In the genomic region with DNA sequence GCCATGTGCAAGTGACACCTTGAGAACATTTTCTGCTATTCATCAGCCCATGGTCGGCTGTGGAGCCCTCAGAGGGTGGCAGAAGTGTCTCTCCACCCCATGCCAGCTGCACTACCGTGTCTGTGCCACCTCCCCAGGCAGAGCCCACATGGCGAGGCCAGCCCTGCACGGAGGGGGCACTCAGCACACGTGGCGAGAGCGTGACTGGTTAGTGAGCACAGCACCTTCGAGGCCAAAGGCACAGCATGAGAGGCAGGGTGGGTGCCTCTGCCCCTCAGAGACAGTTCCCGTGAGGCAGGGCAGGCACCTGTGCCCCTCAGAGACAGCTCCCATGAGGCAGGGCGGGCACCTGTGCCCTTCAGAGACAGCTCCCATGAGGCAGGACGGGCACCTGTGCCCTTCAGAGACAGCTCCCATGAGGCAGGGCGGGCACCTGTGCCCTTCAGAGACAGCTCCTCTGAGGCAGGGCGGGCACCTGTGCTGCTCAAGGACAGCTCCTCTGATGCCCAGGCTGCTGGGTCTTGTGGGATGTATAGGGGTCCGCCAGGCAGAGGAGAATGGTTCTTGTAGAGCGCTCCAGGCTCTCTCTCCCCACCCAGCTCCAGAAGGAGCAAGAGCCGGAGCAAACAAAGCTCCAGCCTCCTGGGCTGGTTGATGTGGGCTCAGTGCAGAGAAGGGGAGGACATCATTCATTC, we compare ENCODE assay signal across 20 cellular contexts.
"Had no signal": no experiment of that assay in that cellular context is flagged by ENCODE, and none has a peak within 500 bp of the region (broad histone marks: within the 10 kb centered on the region; RNA-seq: fewer than 3 reads in every experiment).

No MANE protein-coding gene starts in this region.

- DNase-seq: activated CD4-positive, alpha-beta T cell treated with anti-CD3 and anti-CD28 coated beads, Interleukin-2, amount 50 U/mL, for 4 hours; activated gamma-delta T cell treated with Interleukin-2 at 50 U/mL for 16 hours; activated T-cell treated with anti-CD3 and anti-CD28 coated beads, Interleukin-2, amount 50 U/mL, for 48 hours; cerebellar nuclear complex; effector memory CD4-positive, alpha-beta T cell; heart left ventricle; kidney glomerular epithelial cell; left ventricle myocardium superior; naive B cell; ovary; stimulated activated CD4-positive, alpha-beta T cell treated with anti-CD3 and anti-CD28 coated beads, Interleukin-4, amount 100 ng/mL, for 4 hours; stimulated activated naive CD4-positive, alpha-beta T cell; SW 1271 had no signal

- ATAC-seq: activated naive CD4-positive, alpha-beta T cell treated with anti-CD3 and anti-CD28 coated beads, Interleukin-2, amount 50 U/mL, for 72 hours; gastroesophageal sphincter; heart left ventricle; left ventricle myocardium superior; sciatic nerve had no signal

- H3K27ac Mint-ChIP-seq: activated naive CD4-positive, alpha-beta T cell treated with anti-CD3 and anti-CD28 coated beads, Interleukin-2, amount 50 U/mL, for 72 hours; dendritic cell treated with granulocyte-macrophage colony-stimulating factor and Interleukin-4, amounts not matched to agents 40 ng/mL and 50 ng/mL, for 4 days had no signal

- H3K4me1 ChIP-seq: esophagus muscularis mucosa, gastroesophageal sphincter had no signal

- H3K4me1 Mint-ChIP-seq: neural crest cell had no signal

- H3K36me3 ChIP-seq: esophagus muscularis mucosa, gastroesophageal sphincter, heart left ventricle, ovary had no signal

- H3K4me2 ChIP-seq: smooth muscle cell had no signal

- H3K4me3 ChIP-seq: esophagus muscularis mucosa, gastroesophageal sphincter, heart left ventricle, ovary, smooth muscle cell had no signal

- H3K27ac ChIP-seq: esophagus muscularis mucosa, gastroesophageal sphincter, heart left ventricle, ovary had no signal

- H3K9me3 ChIP-seq: esophagus muscularis mucosa, gastroesophageal sphincter, heart left ventricle, ovary had no signal

- H3K36me3 Mint-ChIP-seq: activated naive CD4-positive, alpha-beta T cell treated with anti-CD3 and anti-CD28 coated beads, Interleukin-2, amount 50 U/mL, for 72 hours had no signal

- H3K4me3 Mint-ChIP-seq: dendritic cell treated with granulocyte-macrophage colony-stimulating factor and Interleukin-4, amounts not matched to agents 40 ng/mL and 50 ng/mL, for 4 days; neural crest cell had no signal

- H3K27me3 ChIP-seq: ovary had no signal
